38 cellular contexts compared by ENCODE assay signal in genomic region chr2:202488671-202489070, GRCh38.
"Had no signal": no experiment of that assay in that cellular context is flagged by ENCODE, and none has a peak within 500 bp of the region (broad histone marks: within the 10 kb centered on the region; RNA-seq: fewer than 3 reads in every experiment).

No MANE protein-coding gene starts in this region.

- H3K4me3 Mint-ChIP-seq: activated CD4-positive, alpha-beta memory T cell treated with anti-CD3 and anti-CD28 coated beads, Interleukin-2, amount 10 ng/mL, durations not matched to agents 7 days and 5 days; activated CD8-positive, alpha-beta memory T cell treated with anti-CD3 and anti-CD28 coated beads, Interleukin-2, amount 10 ng/mL, durations not matched to agents 7 days and 5 days; activated naive CD4-positive, alpha-beta T cell treated with anti-CD3 and anti-CD28 coated beads for 36 hours; activated naive CD8-positive, alpha-beta T cell; activated naive CD8-positive, alpha-beta T cell treated with anti-CD3 and anti-CD28 coated beads, Interleukin-2, amount 50 U/mL, for 24 hours; central memory CD8-positive, alpha-beta T cell had no signal

- DNase-seq: activated CD4-positive, alpha-beta memory T cell treated with anti-CD3 and anti-CD28 coated beads, Interleukin-2, amount 10 ng/mL, durations not matched to agents 7 days and 5 days; activated CD4-positive, alpha-beta T cell treated with anti-CD3 and anti-CD28 coated beads for 1 hour; activated CD4-positive, alpha-beta T cell treated with anti-CD3 and anti-CD28 coated beads for 48 hours; activated CD4-positive, CD25-positive, alpha-beta regulatory T cell; activated CD8-positive, alpha-beta memory T cell treated with anti-CD3 and anti-CD28 coated beads for 24 hours; activated CD8-positive, alpha-beta memory T cell treated with anti-CD3 and anti-CD28 coated beads, Interleukin-2, amount 10 ng/mL, durations not matched to agents 7 days and 5 days; activated CD8-positive, alpha-beta memory T cell treated with anti-CD3 and anti-CD28 coated beads, Interleukin-2, amount 50 U/mL, for 48 hours; activated gamma-delta T cell; activated naive CD4-positive, alpha-beta T cell treated with anti-CD3 and anti-CD28 coated beads for 36 hours; activated naive CD8-positive, alpha-beta T cell treated with anti-CD3 and anti-CD28 coated beads, Interleukin-2, amount 50 U/mL, for 24 hours; activated T-cell treated with anti-CD3 and anti-CD28 coated beads, Interleukin-2, amount 50 U/mL, for 48 hours; amniotic stem cell; aorta; brain microvascular endothelial cell; Kasumi-1; KG1; MG63; NCI-H1092 treated with DMSO at 0.1 percent for 48 hours; NCI-H1417; NCI-H146; NCI-H187; NCI-H2029 treated with DMSO at 0.1 percent for 48 hours; NCI-H2171; NCI-H510A; NCI-H748 treated with DMSO at 0.1 percent for 48 hours; NK-92 treated with Interleukin-12 subunit alpha and Interleukin-12 subunit beta, amount 100 ng/mL, for 24 hours; PC-3; Peyer's patch; RPMI8226; SHP77 treated with DMSO at 0.1 percent for 48 hours; SW 1271; T-helper 1 cell; T1000; WERI-Rb-1 had no signal

- H3K4me1 Mint-ChIP-seq: activated CD4-positive, alpha-beta memory T cell treated with anti-CD3 and anti-CD28 coated beads, Interleukin-2, amount 10 ng/mL, durations not matched to agents 7 days and 5 days; activated CD8-positive, alpha-beta memory T cell treated with anti-CD3 and anti-CD28 coated beads, Interleukin-2, amount 10 ng/mL, durations not matched to agents 7 days and 5 days; activated naive CD8-positive, alpha-beta T cell treated with anti-CD3 and anti-CD28 coated beads, Interleukin-2, amount 50 U/mL, for 24 hours; central memory CD8-positive, alpha-beta T cell had no signal

- H3K27me3 Mint-ChIP-seq: activated CD4-positive, alpha-beta memory T cell treated with anti-CD3 and anti-CD28 coated beads, Interleukin-2, amount 10 ng/mL, durations not matched to agents 7 days and 5 days; activated CD8-positive, alpha-beta memory T cell treated with anti-CD3 and anti-CD28 coated beads, Interleukin-2, amount 10 ng/mL, durations not matched to agents 7 days and 5 days; activated naive CD8-positive, alpha-beta T cell; activated naive CD8-positive, alpha-beta T cell treated with anti-CD3 and anti-CD28 coated beads, Interleukin-2, amount 50 U/mL, for 24 hours; central memory CD8-positive, alpha-beta T cell had no signal

- H3K27ac ChIP-seq: brain microvascular endothelial cell, cardiac muscle cell, Peyer's patch, WERI-Rb-1 had no signal

- H3K36me3 Mint-ChIP-seq: activated CD8-positive, alpha-beta memory T cell treated with anti-CD3 and anti-CD28 coated beads, Interleukin-2, amount 10 ng/mL, durations not matched to agents 7 days and 5 days; activated naive CD8-positive, alpha-beta T cell had no signal

- H3K9me3 ChIP-seq: MG63, Peyer's patch had no signal

- H3K4me3 ChIP-seq: cardiac muscle cell, MG63, Peyer's patch had no signal

- H3K27ac Mint-ChIP-seq: activated CD4-positive, alpha-beta memory T cell treated with anti-CD3 and anti-CD28 coated beads, Interleukin-2, amount 10 ng/mL, durations not matched to agents 7 days and 5 days; activated CD8-positive, alpha-beta memory T cell treated with anti-CD3 and anti-CD28 coated beads, Interleukin-2, amount 10 ng/mL, durations not matched to agents 7 days and 5 days; activated naive CD4-positive, alpha-beta T cell treated with anti-CD3 and anti-CD28 coated beads for 36 hours; activated naive CD8-positive, alpha-beta T cell; activated naive CD8-positive, alpha-beta T cell treated with anti-CD3 and anti-CD28 coated beads, Interleukin-2, amount 50 U/mL, for 24 hours; activated T-helper 2 cell treated with anti-CD3 and anti-CD28 coated beads, Interferon-gamma antibody, Interleukin-2, Interleukin-4, amounts not matched to agents 10 μg/mL and 5 μg/mL and 100 μg/mL, durations not matched to agents 14 hours and 24 hours and 36 hours had no signal

- H3K27me3 ChIP-seq: brain microvascular endothelial cell, cardiac muscle cell, MG63, Peyer's patch had no signal

- H3K36me3 ChIP-seq: brain microvascular endothelial cell, MG63, Peyer's patch had no signal

- H3K9me3 Mint-ChIP-seq: activated CD4-positive, alpha-beta memory T cell treated with anti-CD3 and anti-CD28 coated beads, Interleukin-2, amount 10 ng/mL, durations not matched to agents 7 days and 5 days; activated naive CD4-positive, alpha-beta T cell treated with anti-CD3 and anti-CD28 coated beads for 36 hours; activated naive CD8-positive, alpha-beta T cell treated with anti-CD3 and anti-CD28 coated beads, Interleukin-2, amount 50 U/mL, for 24 hours; activated T-helper 2 cell treated with anti-CD3 and anti-CD28 coated beads, Interferon-gamma antibody, Interleukin-2, Interleukin-4, amounts not matched to agents 10 μg/mL and 5 μg/mL and 100 μg/mL, durations not matched to agents 14 hours and 24 hours and 36 hours; central memory CD8-positive, alpha-beta T cell had no signal
